In genomic region chr11:31821779-31822574, GRCh38 we compare ENCODE assay signal across 21 cellular contexts. TPM values are rescaled to one million over a fixed set of nuclear protein-coding genes. Genes with fewer than 3 reads are reported as not detected.
"Had no signal": no experiment of that assay in that cellular context is flagged by ENCODE, and none has a peak within 500 bp of the region (broad histone marks: within the 10 kb centered on the region; RNA-seq: fewer than 3 reads in every experiment).

No MANE protein-coding gene starts in this region.

- H3K27ac ChIP-seq: brain microvascular endothelial cell, esophagus muscularis mucosa, gastroesophageal sphincter, heart right ventricle, sigmoid colon, thoracic aorta, upper lobe of left lung had no signal

- H3K36me3 ChIP-seq: brain microvascular endothelial cell, esophagus muscularis mucosa, gastroesophageal sphincter, heart right ventricle, sigmoid colon, thoracic aorta, upper lobe of left lung had no signal

- H3K9me3 ChIP-seq: esophagus muscularis mucosa, heart right ventricle, sigmoid colon, thoracic aorta, upper lobe of left lung had no signal

- H3K4me3 ChIP-seq: esophagus muscularis mucosa, gastroesophageal sphincter, heart right ventricle, sigmoid colon, thoracic aorta, upper lobe of left lung had no signal

- DNase-seq: activated B cell treated with CpG ODN at 0.5 μM for 24 hours; activated CD4-positive, alpha-beta T cell treated with anti-CD3 and anti-CD28 coated beads, Interleukin-2, amount 10 ng/mL, durations not matched to agents 24 days and 14 days; activated CD8-positive, alpha-beta T cell treated with anti-CD3 and anti-CD28 coated beads for 36 hours; activated naive CD4-positive, alpha-beta T cell treated with anti-CD3 and anti-CD28 coated beads for 36 hours; activated naive CD8-positive, alpha-beta T cell treated with anti-CD3 and anti-CD28 coated beads, Interleukin-2, amount 50 U/mL, for 24 hours; activated T-cell treated with anti-CD3 and anti-CD28 coated beads, Interleukin-2, amount 50 U/mL, for 1 hour; anterior cingulate cortex; brain microvascular endothelial cell; central memory CD4-positive, alpha-beta T cell; cortex of kidney; heart right ventricle; immature natural killer cell; naive thymus-derived CD8-positive, alpha-beta T cell; sigmoid colon; stimulated activated CD4-positive, alpha-beta T cell treated with anti-CD3 and anti-CD28 coated beads, Interleukin-4, amount 100 ng/mL, for 24 hours; upper lobe of left lung had no signal

RNA-seq across cellular contexts. Expression of gene PAX6, which starts 10.9 kb away (rescaled TPM):
- total RNA-seq: activated B cell treated with CpG ODN at 0.5 μM for 24 hours; activated CD4-positive, alpha-beta T cell treated with anti-CD3 and anti-CD28 coated beads, Interleukin-2, amount 10 ng/mL, durations not matched to agents 24 days and 14 days; activated CD8-positive, alpha-beta T cell treated with anti-CD3 and anti-CD28 coated beads for 36 hours; activated T-helper 2 cell treated with anti-CD3 and anti-CD28 coated beads, Interferon-gamma antibody, Interleukin-2, Interleukin-4, amounts not matched to agents 10 μg/mL and 5 μg/mL and 100 μg/mL, durations not matched to agents 14 hours and 24 hours and 36 hours; heart right ventricle; liver; naive thymus-derived CD8-positive, alpha-beta T cell; sigmoid colon; upper lobe of left lung had no signal
- polyA plus RNA-seq: immature natural killer cell, liver had no signal
